Comparison of ENCODE assay signal across 18 cellular contexts in the genomic region with DNA sequence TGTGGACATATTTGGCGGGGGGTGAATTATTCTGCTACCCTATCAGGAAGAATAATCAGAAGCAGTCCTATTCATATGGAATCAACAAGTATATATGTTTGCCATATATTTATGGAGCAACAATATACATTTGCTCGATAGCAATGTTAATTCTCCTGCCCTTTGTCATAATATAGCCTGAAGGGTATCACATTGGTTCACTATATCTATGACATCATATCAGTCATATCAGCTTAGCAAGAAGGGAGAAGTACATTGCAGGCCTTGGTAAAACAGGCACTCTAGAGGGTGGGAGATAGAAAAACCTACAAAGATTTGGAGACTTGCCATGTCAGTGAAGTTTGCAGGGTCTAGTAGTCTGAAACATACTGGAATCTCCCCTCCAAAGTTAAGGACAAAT.
DNase-seq lines count a peak whose midpoint lies in the region; ATAC-seq and TF ChIP-seq lines count a peak whose summit lies in the region.
"Had no signal": no experiment of that assay in that cellular context is flagged by ENCODE, and none has a peak within 500 bp of the region (broad histone marks: within the 10 kb centered on the region; RNA-seq: fewer than 3 reads in every experiment).

No MANE protein-coding gene starts in this region.

- no peaks in the 10 kb centered on the region for H3K36me3 ChIP-seq in SK-N-SH (replicated peaks in 1 of 2; ENCODE audit: control insufficient read depth in 1 of 2, insufficient read depth in 2 of 2, low read length in 1 of 2)
- H3K36me3 ChIP-seq in SJSA1 = no peaks in the 10 kb centered on the region
- no peaks in the 10 kb centered on the region for H3K36me3 ChIP-seq in colonic mucosa
- H3K36me3 ChIP-seq: BLaER1 treated with 17β-estradiol and CSF1 and Interleukin-3, amounts not matched to agents 10 nM and 100 nM had no signal

- no peak overlapping the region for H3K4me3 ChIP-seq in SK-N-SH (ENCODE audit: low read depth in 2 of 2, low read length in 1 of 2)
- H3K4me3 ChIP-seq in SJSA1 = no peak overlapping the region
- H3K4me3 ChIP-seq in colonic mucosa = no peak overlapping the region
- H3K4me3 ChIP-seq: A549; BLaER1 treated with 17β-estradiol and CSF1 and Interleukin-3, amounts not matched to agents 10 nM and 100 nM had no signal

- WGBS in SK-N-SH (ENCODE audit: low lambda C conversion rate) = 54% methylated on average over 2 of the region's 2 CpGs

- no peak overlapping the region for H3K27ac ChIP-seq in SK-N-SH (ENCODE audit: low read depth in 2 of 2, low read length in 1 of 2)
- peak overlapping the region; percentile 22 for H3K27ac ChIP-seq in SJSA1
- no peak overlapping the region for H3K27ac ChIP-seq in colonic mucosa
- H3K27ac ChIP-seq: 22Rv1; A549; BLaER1 treated with 17β-estradiol and CSF1 and Interleukin-3, amounts not matched to agents 10 nM and 100 nM; C4-2B had no signal

- H3K9me2 ChIP-seq in SK-N-SH = no peaks in the 10 kb centered on the region

- H3K9me3 ChIP-seq in SK-N-SH (no peaks in the 10 kb centered on the region), SJSA1 (replicated peaks) (no peaks in the 10 kb centered on the region), colonic mucosa (no peaks in the 10 kb centered on the region)
- H3K9me3 ChIP-seq: A549; BLaER1 treated with 17β-estradiol and CSF1 and Interleukin-3, amounts not matched to agents 10 nM and 100 nM; Caco-2 had no signal

- POLR2A ChIA-PET in SK-N-SH (lab: Yijun Ruan, JAX) = no interaction called here

- H3K27ac Mint-ChIP-seq in nephron = peak overlapping the region; percentile 73 to 96 (median 85)
- H3K27ac Mint-ChIP-seq: B cell; CD4-positive, alpha-beta T cell; CD8-positive, alpha-beta T cell had no signal

- no peaks in the 10 kb centered on the region for H3K27me3 Mint-ChIP-seq in nephron (ENCODE audit: low read depth)
- H3K27me3 Mint-ChIP-seq: B cell; CD4-positive, alpha-beta T cell had no signal

- peaks cover 36% of the 10 kb centered on the region for H3K4me1 Mint-ChIP-seq in nephron
- H3K4me1 Mint-ChIP-seq: B cell had no signal

- H3K9ac ChIP-seq in SK-N-SH (no peak overlapping the region), colonic mucosa (ENCODE audit: low read depth in 2 of 2, low read length in 2 of 2) (no peak overlapping the region)
- H3K9ac ChIP-seq: BLaER1 treated with 17β-estradiol and CSF1 and Interleukin-3, amounts not matched to agents 10 nM and 100 nM had no signal

- TF ChIP-seq EP300 in SK-N-SH (IDR thresholded peaks at IDR 0.05; ENCODE audit: borderline replicate concordance in 1 of 2, low read depth in 1 of 2, low read length in 1 of 2) = peak in 1 of 2 experiments; percentile 25; a peak in 1 of 4 replicates

- intact Hi-C loops in colonic mucosa (cut with DNase I) = no loop called here

- H3K4me1 ChIP-seq in SK-N-SH (ENCODE audit: control insufficient read depth in 1 of 2, insufficient read depth in 2 of 2, low read depth in 1 of 2, low read length in 1 of 2) (peaks cover 0 to 17% of the 10 kb centered on the region in 2 experiments; a peak in 2 of 4 replicates), SJSA1 (replicated peaks) (peaks cover 37% of the 10 kb centered on the region), colonic mucosa (no peaks in the 10 kb centered on the region)
- H3K4me1 ChIP-seq: A549; BLaER1 treated with 17β-estradiol and CSF1 and Interleukin-3, amounts not matched to agents 10 nM and 100 nM; Caco-2 had no signal

- no peaks in the 10 kb centered on the region for H3K36me3 Mint-ChIP-seq in nephron (ENCODE audit: low read depth)
- H3K36me3 Mint-ChIP-seq: CD8-positive, alpha-beta T cell had no signal

- no peak for ATAC-seq in SK-N-SH treated with all-trans-retinoic acid at 6 μM for 48 hours
- ATAC-seq: A549; CD8-positive, alpha-beta T cell had no signal

- no peaks in the 10 kb centered on the region for H3F3A ChIP-seq in SK-N-SH (replicated peaks; ENCODE audit: insufficient read depth)

- no peak overlapping the region for H2AFZ ChIP-seq in SK-N-SH (ENCODE audit: low read depth)

- H3K27me3 ChIP-seq in SK-N-SH (ENCODE audit: insufficient read depth) (no peaks in the 10 kb centered on the region), SJSA1 (replicated peaks) (no peaks in the 10 kb centered on the region), colonic mucosa (no peaks in the 10 kb centered on the region)
- H3K27me3 ChIP-seq: BLaER1 treated with 17β-estradiol and CSF1 and Interleukin-3, amounts not matched to agents 10 nM and 100 nM had no signal

- H3K9me3 Mint-ChIP-seq in nephron = no peaks in the 10 kb centered on the region
- H3K9me3 Mint-ChIP-seq: CD4-positive, alpha-beta T cell; CD8-positive, alpha-beta T cell had no signal

- no peaks in the 10 kb centered on the region for H3K79me2 ChIP-seq in SK-N-SH (ENCODE audit: insufficient read depth)

- DNase-seq in SK-N-SH (peak; percentile 27), SJSA1 (ENCODE audit: low read depth in 1 of 2, low spot score in 2 of 2) (no peak), colonic mucosa (no peak), medulla oblongata (ENCODE audit: extremely low spot score) (no peak)
- DNase-seq: AML-193; Caco-2; Calu3; CD4-positive, alpha-beta T cell; CD8-positive, alpha-beta T cell; DMS79 treated with DMSO at 0.1 percent for 48 hours; GF-D8 had no signal

- no peak overlapping the region for H3K4me2 ChIP-seq in SK-N-SH
- H3K4me2 ChIP-seq: A549; BLaER1 treated with 17β-estradiol and CSF1 and Interleukin-3, amounts not matched to agents 10 nM and 100 nM had no signal

- no peaks in the 10 kb centered on the region for H4K20me1 ChIP-seq in SK-N-SH (ENCODE audit: insufficient read depth)
- H4K20me1 ChIP-seq: BLaER1 treated with 17β-estradiol and CSF1 and Interleukin-3, amounts not matched to agents 10 nM and 100 nM had no signal

- TF ChIP-seq RAD21 in SK-N-SH (IDR thresholded peaks at IDR 0.05; ENCODE audit: low read length) = no peak

- TF ChIP-seq CTCF in SK-N-SH (IDR thresholded peaks at IDR 0.05) (no peak), nephron (IDR thresholded peaks at IDR 0.05; ENCODE audit: unreplicated experiment in 3 of 3) (no peak), colonic mucosa (IDR thresholded peaks at IDR 0.05) (no peak)

- CTCF ChIA-PET in SK-N-SH (lab: Yijun Ruan, JAX) = interaction anchor here (1.0 to 2.1 kb wide), 5 partner anchors 21 to 352 kb away, joined by 3 to 7 read pairs (median 4); partner anchors contain the start of gene CYP1B1

- H3K4me3 Mint-ChIP-seq in nephron = no peak overlapping the region
- H3K4me3 Mint-ChIP-seq: B cell; CD4-positive, alpha-beta T cell; CD8-positive, alpha-beta T cell had no signal

TF ChIP-seq in SK-N-SH, 30 proteins besides CTCF, POLR2A, EP300 and RAD21:
- no peak for TF ChIP-seq TCF12 (IDR thresholded peaks at IDR 0.05)
- no peak for TF ChIP-seq RXRA (IDR thresholded peaks at IDR 0.05; ENCODE audit: borderline replicate concordance, low read depth)
- TF ChIP-seq SIN3A (IDR thresholded peaks at IDR 0.05; ENCODE audit: borderline replicate concordance, low read depth, low read length) = no peak
- peak; percentile 54 for TF ChIP-seq GATA2 (CRISPR knock-in tag; IDR thresholded peaks at IDR 0.05)
- TF ChIP-seq RFX5 (IDR thresholded peaks at IDR 0.05; ENCODE audit: low read length) = no peak
- no peak for TF ChIP-seq NFIC (IDR thresholded peaks at IDR 0.05; ENCODE audit: borderline replicate concordance)

TF ChIP-seq in SK-N-SH treated with all-trans-retinoic acid at 6 μM for 48 hours, 23 proteins besides CTCF, POLR2A, EP300 and RAD21 (continues in another document):
- TF ChIP-seq ISL1 (CRISPR knock-in tag; IDR thresholded peaks at IDR 0.05) (no peak), ZNF8 (CRISPR knock-in tag; IDR thresholded peaks at IDR 0.05) (no peak), OSR1 (CRISPR knock-in tag; IDR thresholded peaks at IDR 0.05) (no peak), ZC3H10 (CRISPR knock-in tag; IDR thresholded peaks at IDR 0.05) (no peak), ARNTL (CRISPR knock-in tag; IDR thresholded peaks at IDR 0.05; ENCODE audit: borderline replicate concordance, low read depth) (no peak), ZFP3 (CRISPR knock-in tag; IDR thresholded peaks at IDR 0.05) (no peak), ZNF70 (CRISPR knock-in tag; IDR thresholded peaks at IDR 0.05) (no peak), ZNF565 (CRISPR knock-in tag; conservative IDR thresholded peaks at IDR 0.05; ENCODE audit: low read depth) (no peak), TSHZ2 (CRISPR knock-in tag; IDR thresholded peaks at IDR 0.05) (no peak)
- TF ChIP-seq, protein P1, sequence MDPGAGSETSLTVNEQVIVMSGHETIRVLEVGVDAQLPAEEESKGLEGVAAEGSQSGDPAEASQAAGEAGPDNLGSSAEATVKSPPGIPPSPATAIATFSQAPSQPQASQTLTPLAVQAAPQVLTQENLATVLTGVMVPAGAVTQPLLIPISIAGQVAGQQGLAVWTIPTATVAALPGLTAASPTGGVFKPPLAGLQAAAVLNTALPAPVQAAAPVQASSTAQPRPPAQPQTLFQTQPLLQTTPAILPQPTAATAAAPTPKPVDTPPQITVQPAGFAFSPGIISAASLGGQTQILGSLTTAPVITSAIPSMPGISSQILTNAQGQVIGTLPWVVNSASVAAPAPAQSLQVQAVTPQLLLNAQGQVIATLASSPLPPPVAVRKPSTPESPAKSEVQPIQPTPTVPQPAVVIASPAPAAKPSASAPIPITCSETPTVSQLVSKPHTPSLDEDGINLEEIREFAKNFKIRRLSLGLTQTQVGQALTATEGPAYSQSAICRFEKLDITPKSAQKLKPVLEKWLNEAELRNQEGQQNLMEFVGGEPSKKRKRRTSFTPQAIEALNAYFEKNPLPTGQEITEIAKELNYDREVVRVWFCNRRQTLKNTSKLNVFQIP (CRISPR knock-in tag; IDR thresholded peaks at IDR 0.05; ENCODE audit: borderline replicate concordance, low read depth) = no peak
